30 cellular contexts compared by ENCODE assay signal in the genomic region with DNA sequence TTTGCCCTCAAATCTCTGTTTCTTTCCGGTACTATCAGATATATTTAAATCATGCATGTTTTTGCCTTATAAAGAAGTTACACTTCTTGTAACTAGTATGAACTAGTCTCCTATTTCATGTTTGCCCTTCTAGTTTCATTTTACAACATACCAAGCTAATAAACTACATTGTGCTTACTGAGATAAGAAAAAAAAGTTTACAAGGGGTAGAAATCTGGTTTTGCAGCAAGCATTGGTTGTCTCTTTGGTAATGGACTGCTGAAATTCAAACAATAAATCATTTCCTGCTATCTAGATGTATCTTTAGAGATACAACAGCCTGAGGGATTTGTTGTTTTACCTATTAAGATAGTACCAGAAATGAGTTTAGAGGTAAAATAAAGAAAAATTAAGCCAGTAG. TPM values are rescaled to one million over a fixed set of nuclear protein-coding genes. Genes with fewer than 3 reads are reported as not detected.
"Had no signal": no experiment of that assay in that cellular context is flagged by ENCODE, and none has a peak within 500 bp of the region (broad histone marks: within the 10 kb centered on the region; RNA-seq: fewer than 3 reads in every experiment).

No MANE protein-coding gene starts in this region.

- H3K4me3 Mint-ChIP-seq: activated B cell treated with CpG ODN at 0.5 μM for 24 hours; activated CD4-positive, alpha-beta memory T cell treated with anti-CD3 and anti-CD28 coated beads for 36 hours; activated CD4-positive, alpha-beta T cell treated with anti-CD3 and anti-CD28 coated beads for 36 hours; memory B cell; nephron progenitor cell; T-helper 1 cell treated with Interleukin-12 subunit alpha and Interleukin-12 subunit beta and Interleukin-4 antibody, amounts not matched to agents 30 μg/mL and 1 μg/mL, for 36 hours had no signal

- H3K36me3 ChIP-seq: brain microvascular endothelial cell, esophagus muscularis mucosa, gastroesophageal sphincter, right lobe of liver had no signal

- H3K36me3 Mint-ChIP-seq: activated CD4-positive, alpha-beta memory T cell treated with anti-CD3 and anti-CD28 coated beads for 36 hours; memory B cell had no signal

- H3K9ac ChIP-seq: parathyroid adenoma had no signal

- H3K9me3 Mint-ChIP-seq: activated B cell treated with CpG ODN at 0.5 μM for 24 hours; activated CD4-positive, alpha-beta memory T cell treated with anti-CD3 and anti-CD28 coated beads for 36 hours; memory B cell; nephron progenitor cell; T-helper 1 cell treated with Interleukin-12 subunit alpha and Interleukin-12 subunit beta and Interleukin-4 antibody, amounts not matched to agents 30 μg/mL and 1 μg/mL, for 36 hours had no signal

- H3K4me3 ChIP-seq: dorsolateral prefrontal cortex, esophagus muscularis mucosa, gastroesophageal sphincter, right lobe of liver, testis had no signal

- H3K27me3 ChIP-seq: brain microvascular endothelial cell, dorsolateral prefrontal cortex, esophagus muscularis mucosa, gastroesophageal sphincter, right lobe of liver, testis had no signal

- H3K4me1 ChIP-seq: esophagus muscularis mucosa, gastroesophageal sphincter, right lobe of liver, testis had no signal

- ATAC-seq: activated CD4-positive, alpha-beta T cell treated with anti-CD3 and anti-CD28 coated beads for 36 hours; gastroesophageal sphincter; left cardiac atrium; right lobe of liver had no signal

- H3K27ac ChIP-seq: brain microvascular endothelial cell, dorsolateral prefrontal cortex, esophagus muscularis mucosa, gastroesophageal sphincter, parathyroid adenoma, right lobe of liver, testis had no signal

- H2AFZ ChIP-seq: parathyroid adenoma had no signal

- H3K9me3 ChIP-seq: esophagus muscularis mucosa, gastroesophageal sphincter, right lobe of liver, testis had no signal

- H3K27ac Mint-ChIP-seq: activated B cell treated with CpG ODN at 0.5 μM for 24 hours; activated CD4-positive, alpha-beta memory T cell treated with anti-CD3 and anti-CD28 coated beads for 36 hours; activated CD4-positive, alpha-beta T cell treated with anti-CD3 and anti-CD28 coated beads for 36 hours; memory B cell; nephron progenitor cell; T-helper 1 cell treated with Interleukin-12 subunit alpha and Interleukin-12 subunit beta and Interleukin-4 antibody, amounts not matched to agents 30 μg/mL and 1 μg/mL, for 36 hours had no signal

- DNase-seq: activated B cell treated with CpG ODN at 0.5 μM for 24 hours; activated CD4-positive, alpha-beta memory T cell treated with anti-CD3 and anti-CD28 coated beads for 36 hours; activated CD4-positive, alpha-beta T cell treated with anti-CD3 and anti-CD28 coated beads for 36 hours; activated effector memory CD4-positive, alpha-beta T cell treated with Interleukin-2 at 50 U/mL for 16 hours; activated naive CD4-positive, alpha-beta T cell treated with anti-CD3 and anti-CD28 coated beads, Interleukin-2, amount 50 U/mL, for 16 hours; activated T-cell treated with anti-CD3 and anti-CD28 coated beads, Interleukin-2, amount 50 U/mL, for 48 hours; aorta; brain microvascular endothelial cell; central memory CD4-positive, alpha-beta T cell; dorsolateral prefrontal cortex; head of caudate nucleus; left cardiac atrium; nephron progenitor cell; right lobe of liver; small intestine; stimulated activated CD4-positive, alpha-beta T cell treated with anti-CD3 and anti-CD28 coated beads, Interleukin-15, amount 100 ng/mL, for 24 hours; stimulated activated CD4-positive, alpha-beta T cell treated with anti-CD3 and anti-CD28 coated beads, Interleukin-2, amount 100 ng/mL, for 48 hours; stimulated activated CD8-positive, alpha-beta memory T cell treated with anti-CD3 and anti-CD28 coated beads, Interleukin-4, amount 100 ng/mL, for 48 hours; stimulated activated naive CD4-positive, alpha-beta T cell; T1000; testis; trophoblast cell had no signal

- H3K79me2 ChIP-seq: parathyroid adenoma had no signal

- FAIRE-seq: colon, small intestine had no signal

- H3K4me1 Mint-ChIP-seq: activated B cell treated with CpG ODN at 0.5 μM for 24 hours; activated CD4-positive, alpha-beta T cell treated with anti-CD3 and anti-CD28 coated beads for 36 hours; memory B cell; nephron progenitor cell had no signal

RNA-seq across cellular contexts. Expression of gene PTTG1IP2, which starts 18.8 kb away (rescaled TPM):
- total RNA-seq: activated B cell treated with CpG ODN at 0.5 μM for 24 hours; activated CD4-positive, alpha-beta memory T cell treated with anti-CD3 and anti-CD28 coated beads for 36 hours; activated CD4-positive, alpha-beta T cell treated with anti-CD3 and anti-CD28 coated beads for 36 hours; aorta; esophagus muscularis mucosa; gastroesophageal sphincter; left cardiac atrium; lower leg skin; mononuclear cell; right lobe of liver had no signal
